In the genomic region with DNA sequence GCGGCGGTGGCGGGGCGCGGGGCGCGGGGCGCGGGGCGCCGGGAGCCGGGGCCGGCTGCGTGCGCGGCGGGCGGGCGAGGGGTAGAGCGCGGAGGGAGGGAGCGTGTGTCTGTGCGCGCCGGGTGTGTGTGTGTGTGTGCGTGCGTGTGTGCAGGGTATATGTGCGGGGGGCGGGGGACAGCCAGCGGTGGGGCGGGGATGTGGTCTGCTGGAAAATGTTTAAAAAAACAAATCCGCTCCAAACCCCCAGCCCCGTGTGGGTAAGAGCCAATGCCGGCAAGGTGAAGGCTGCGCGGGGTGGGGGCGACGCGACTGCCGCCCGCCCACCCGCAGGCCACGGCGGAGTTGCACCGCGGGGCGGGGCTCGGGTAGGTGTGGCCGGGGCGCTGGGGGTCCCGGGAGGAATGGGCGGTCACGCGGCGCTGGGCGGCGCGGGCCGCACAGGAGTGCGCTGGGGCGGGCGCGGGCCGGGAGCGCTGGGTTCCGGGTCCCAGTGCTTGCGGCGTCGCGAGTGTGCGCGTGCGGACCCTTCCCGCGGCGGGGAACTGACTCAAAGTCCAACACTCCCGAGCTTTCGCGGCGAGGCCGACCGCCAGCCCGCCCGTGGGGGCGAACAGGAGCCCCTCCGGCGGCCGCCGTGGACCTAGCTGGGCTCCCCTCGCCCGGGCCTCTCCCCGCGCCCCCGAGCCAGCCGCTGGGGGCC, we compare ENCODE assay signal across 9 cellular contexts. TPM values are rescaled to one million over a fixed set of nuclear protein-coding genes. Genes with fewer than 3 reads are reported as not detected.
DNase-seq lines count a peak whose midpoint lies in the region; ATAC-seq and TF ChIP-seq lines count a peak whose summit lies in the region.
"Had no signal": no experiment of that assay in that cellular context is flagged by ENCODE, and none has a peak within 500 bp of the region (broad histone marks: within the 10 kb centered on the region; RNA-seq: fewer than 3 reads in every experiment).

A gene (minus strand): TSS at position 132 of the 703 bp plus-strand sequence. CDS start 167 bp downstream, outside the sequence.

- H3K9me3 Mint-ChIP-seq in stimulated activated naive CD8-positive, alpha-beta T cell treated with anti-CD3 and anti-CD28 coated beads, Interleukin-15, amount 100 ng/mL, for 72 hours = no peaks in the 10 kb centered on the region
- H3K9me3 Mint-ChIP-seq in natural killer cell (no peaks in the 10 kb centered on the region), CD14-positive monocyte (peaks cover 0 to 6% (median 4%) of the 10 kb centered on the region in 7 donors)

- no peak within 1 kb of the TSS for H3K27ac Mint-ChIP-seq in stimulated activated naive CD8-positive, alpha-beta T cell treated with anti-CD3 and anti-CD28 coated beads, Interleukin-15, amount 100 ng/mL, for 72 hours
- H3K27ac Mint-ChIP-seq in natural killer cell = no peak within 1 kb of the TSS
- peak within 1 kb of the TSS in 1 of 7 donors; percentile 60 for H3K27ac Mint-ChIP-seq in CD14-positive monocyte

- TF ChIP-seq CTCF in fibroblast of lung (conservative IDR thresholded peaks at IDR 0.05 in 1 of 2, IDR thresholded peaks at IDR 0.05 in 1 of 2; ENCODE audit: low read depth in 1 of 2, low read length in 2 of 2) (no peak), natural killer cell (IDR thresholded peaks at IDR 0.05) (no peak), CD14-positive monocyte (IDR thresholded peaks at IDR 0.05) (no peak)

- peak within 1 kb of the TSS; percentile 44 to 64 for H3K4me3 Mint-ChIP-seq in stimulated activated naive CD8-positive, alpha-beta T cell treated with anti-CD3 and anti-CD28 coated beads, Interleukin-15, amount 100 ng/mL, for 72 hours
- H3K4me3 Mint-ChIP-seq in natural killer cell (peak within 1 kb of the TSS; percentile 21), CD14-positive monocyte (peak within 1 kb of the TSS in 1 of 2 donors; percentile 82)

- no peaks in the 10 kb centered on the region for H4K20me1 ChIP-seq in fibroblast of lung (ENCODE audit: control insufficient read depth, extremely low read depth, insufficient read depth, low read length)

- H3K4me1 Mint-ChIP-seq in stimulated activated naive CD8-positive, alpha-beta T cell treated with anti-CD3 and anti-CD28 coated beads, Interleukin-15, amount 100 ng/mL, for 72 hours = peaks cover 26% of the 10 kb centered on the region
- H3K4me1 Mint-ChIP-seq in natural killer cell (peaks cover 0 to 3% of the 10 kb centered on the region in 2 donors), CD14-positive monocyte (peaks cover 10% of the 10 kb centered on the region)

- H3K27me3 Mint-ChIP-seq in stimulated activated naive CD8-positive, alpha-beta T cell treated with anti-CD3 and anti-CD28 coated beads, Interleukin-15, amount 100 ng/mL, for 72 hours = peaks cover 38% of the 10 kb centered on the region
- H3K27me3 Mint-ChIP-seq in natural killer cell (ENCODE audit: low read depth in 2 of 2) (peaks cover 11 to 29% of the 10 kb centered on the region in 2 donors), CD14-positive monocyte (ENCODE audit: low read depth in 3 of 3) (peaks cover 53 to 68% (median 57%) of the 10 kb centered on the region in 3 donors)

- H2AFZ ChIP-seq in fibroblast of lung (ENCODE audit: low read length) = no peak within 1 kb of the TSS

- no peak for DNase-seq in stimulated activated naive CD8-positive, alpha-beta T cell treated with anti-CD3 and anti-CD28 coated beads, Interleukin-15, amount 100 ng/mL, for 72 hours
- DNase-seq in stimulated activated naive CD8-positive, alpha-beta T cell treated with anti-CD3 and anti-CD28 coated beads, Interleukin-15, Interleukin-2, amounts not matched to agents 100 U/mL and 50 U/mL, for 24 hours = no peak
- DNase-seq in fibroblast of lung (ENCODE audit: low read depth in 2 of 2) (peak in 1 of 2 donors; percentile 68), natural killer cell (no peak), CD14-positive monocyte (ENCODE audit: low spot score) (no peak), cerebellar cortex (ENCODE audit: low spot score) (no peak)
- DNase-seq: DND-41 had no signal

- H3K36me3 ChIP-seq in fibroblast of lung (ENCODE audit: control insufficient read depth, insufficient read depth, low read length) = peaks cover 2% of the 10 kb centered on the region

- H3K36me3 Mint-ChIP-seq in natural killer cell = no peaks in the 10 kb centered on the region
- H3K36me3 Mint-ChIP-seq in CD14-positive monocyte = peaks cover 3 to 8% of the 10 kb centered on the region in 2 donors

- H3K27me3 ChIP-seq in fibroblast of lung (ENCODE audit: control insufficient read depth, insufficient read depth, low read length) = no peaks in the 10 kb centered on the region

- H3K27ac ChIP-seq in fibroblast of lung (ENCODE audit: insufficient read depth, low read length) = no peak within 1 kb of the TSS

- ATAC-seq in stimulated activated naive CD8-positive, alpha-beta T cell treated with anti-CD3 and anti-CD28 coated beads, Interleukin-15, amount 100 ng/mL, for 72 hours = peak; percentile 58
- ATAC-seq in stimulated activated naive CD8-positive, alpha-beta T cell treated with anti-CD3 and anti-CD28 coated beads, Interleukin-15, Interleukin-2, amounts not matched to agents 100 U/mL and 50 U/mL, for 24 hours = no peak
- peak in 2 of 3 donors; percentile 53 to 61 for ATAC-seq in natural killer cell
- no peak for ATAC-seq in GM19328 (IDR thresholded peaks at IDR 0.05; ENCODE audit: unreplicated experiment)
- ATAC-seq in GM21528 (IDR thresholded peaks at IDR 0.05; ENCODE audit: low FRiP score, unreplicated experiment) = no peak

- intact Hi-C loops in natural killer cell (cut with micrococcal nuclease) (no loop called here), CD14-positive monocyte (cut with micrococcal nuclease) (no loop called here)

- no peaks in the 10 kb centered on the region for H3K9me3 ChIP-seq in fibroblast of lung (ENCODE audit: control insufficient read depth, insufficient read depth, low read depth, low read length)

- H3K4me3 ChIP-seq in fibroblast of lung (replicated peaks in 1 of 4; ENCODE audit: control extremely low read depth in 1 of 4, insufficient read depth in 1 of 4, low read depth in 3 of 4, low read length in 4 of 4) = peak within 1 kb of the TSS; percentile 27 to 63 (median 54)

- peak within 1 kb of the TSS; percentile 57 for H3K9ac ChIP-seq in fibroblast of lung (ENCODE audit: insufficient read depth, low read length)

- H3K4me1 ChIP-seq in fibroblast of lung (ENCODE audit: control insufficient read depth, extremely low read depth, insufficient read depth, low read length) = peaks cover 20% of the 10 kb centered on the region

- H3K4me2 ChIP-seq in fibroblast of lung (ENCODE audit: extremely low read depth, insufficient read depth, low read length) = peak within 1 kb of the TSS; percentile 72

- H3K79me2 ChIP-seq in fibroblast of lung (ENCODE audit: control insufficient read depth, insufficient read depth, low read length) = no peaks in the 10 kb centered on the region

RNA-seq across cellular contexts. Expression of the gene that starts here (rescaled TPM):
- 12.4 and 19.5 TPM in 2 replicates for total RNA-seq in fibroblast of lung
- polyA plus RNA-seq in fibroblast of lung = 9.1 and 10.0 TPM in 2 replicates
- polyA plus RNA-seq in fibroblast of lung (2012) = 19.9 and 25.0 TPM in 2 replicates
- polyA minus RNA-seq in fibroblast of lung (ENCODE audit: low replicate concordance) = 15.1 and 19.0 TPM in 2 replicates
- total RNA-seq in natural killer cell = under 1 TPM; 0.12 to 0.33 (median 0.16) TPM
- polyA plus RNA-seq in CD14-positive monocyte = not detected

Comparison
In these comparisons a context has a peak if more than half of its experiments do, and no peak if none do; other contexts are left out.
1. RNA of the gene that starts here (total RNA-seq): 12.4 to 19.5 TPM in fibroblast of lung; 0.12 to 0.33 TPM in natural killer cell; every median in the first group is over 10 times any median in the second.
2. RNA of the gene that starts here (polyA plus RNA-seq): 9.1 to 25.0 TPM in fibroblast of lung; not detected in CD14-positive monocyte; every median in the first group is over 10 times any median in the second.
3. Peak in ATAC-seq in natural killer cell; RNA of the gene not detected or under 1 TPM.